Comparison of ENCODE assay signal across 22 cellular contexts in the genomic region with DNA sequence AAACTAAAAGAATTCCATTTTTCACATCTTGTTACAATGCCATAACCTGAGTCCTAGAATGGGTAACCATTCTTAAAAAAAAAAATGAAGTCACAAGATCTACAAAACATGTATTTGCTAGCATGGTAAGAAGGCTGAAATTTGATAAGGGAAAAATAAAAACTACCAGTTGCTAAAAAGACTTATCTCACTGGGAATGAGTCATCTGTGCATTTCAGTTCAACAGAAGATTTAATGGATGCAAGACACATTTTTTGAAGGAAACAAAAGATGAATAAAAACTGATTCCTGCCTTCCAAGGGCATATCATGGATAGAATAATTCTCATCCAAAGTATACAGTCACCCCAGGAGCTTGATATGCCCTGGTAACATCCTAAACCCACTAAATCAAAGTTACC. TPM values are rescaled to one million over a fixed set of nuclear protein-coding genes. Genes with fewer than 3 reads are reported as not detected.
DNase-seq lines count a peak whose midpoint lies in the region; ATAC-seq and TF ChIP-seq lines count a peak whose summit lies in the region.
"Had no signal": no experiment of that assay in that cellular context is flagged by ENCODE, and none has a peak within 500 bp of the region (broad histone marks: within the 10 kb centered on the region; RNA-seq: fewer than 3 reads in every experiment).

No MANE protein-coding gene starts in this region.

- H3K36me3 ChIP-seq in IMR-90 (ENCODE audit: control insufficient read depth, insufficient read depth, low read length) (peaks cover 4% of the 10 kb centered on the region; the same call in 1 of the 2 replicates), upper lobe of left lung (peaks cover 0 to 50% (median 10%) of the 10 kb centered on the region in 4 donors)

- no peak overlapping the region for H2BK120ac ChIP-seq in IMR-90 (ENCODE audit: low read depth, low read length)

- H2BK20ac ChIP-seq in IMR-90 (ENCODE audit: low read depth, low read length): no peak overlapping the region

- no peak overlapping the region for H3K23ac ChIP-seq in IMR-90 (ENCODE audit: low read depth, low read length)

- H4K91ac ChIP-seq in IMR-90 (ENCODE audit: insufficient read depth, low read depth, low read length): no peak overlapping the region

- no peak overlapping the region for H4K8ac ChIP-seq in IMR-90 (ENCODE audit: low read depth in 2 of 2, low read length in 2 of 2)

- H3K4ac ChIP-seq in IMR-90 (ENCODE audit: low read depth, low read length): no peak overlapping the region

- H3K4me1 Mint-ChIP-seq in CD4-positive, alpha-beta T cell (ENCODE audit: low read depth): peaks cover 42% of the 10 kb centered on the region
- H3K4me1 Mint-ChIP-seq: mesothelial cell of epicardium had no signal

- no peaks in the 10 kb centered on the region for H3K9me1 ChIP-seq in IMR-90 (ENCODE audit: insufficient read depth, low read length)

- H4K5ac ChIP-seq in IMR-90 (ENCODE audit: low read depth, low read length): no peak overlapping the region

- in situ Hi-C loops in IMR-90 (cut with MboI; ENCODE audit: low sequenced_read_pairs): no loop called here

- no peak overlapping the region for H2AK9ac ChIP-seq in IMR-90 (replicated peaks; ENCODE audit: low read depth, low read length, poor library complexity)

- no peak overlapping the region for H3K4me3 ChIP-seq in IMR-90 (ENCODE audit: insufficient read depth, low read depth, low read length)
- no peak overlapping the region for H3K4me3 ChIP-seq in fibroblast of the aortic adventitia (ENCODE audit: low read depth, low read length)
- no peak overlapping the region for H3K4me3 ChIP-seq in upper lobe of left lung
- H3K4me3 ChIP-seq: dorsolateral prefrontal cortex, SJSA1 had no signal

- no peak for ATAC-seq in CD4-positive, alpha-beta T cell (ENCODE audit: poor library complexity)
- ATAC-seq in IMR-90 (ENCODE audit: low read depth) (no peak), upper lobe of left lung (ENCODE audit: low FRiP score in 2 of 2) (no peak), HG03280 (IDR thresholded peaks at IDR 0.05; ENCODE audit: unreplicated experiment) (no peak)
- ATAC-seq: left cardiac atrium; Panc1; stimulated activated naive B cell treated with anti-CD40 and anti-IgM and Interleukin-4, amounts not matched to agents 10 μg/mL and 1 μg/mL and 100 μg/mL, for 72 hours had no signal

- H3K4me2 ChIP-seq in IMR-90 (ENCODE audit: low read depth, low read length): 0 out of 2 replicates have a peak overlapping the region, but pooled peaks have one; percentile 17
- H3K4me2 ChIP-seq: KMS-11 had no signal

- no peak overlapping the region for H2BK5ac ChIP-seq in IMR-90 (ENCODE audit: low read depth, low read length, poor library complexity, severe bottlenecking)

- H3K56ac ChIP-seq in IMR-90 (ENCODE audit: extremely low read depth, insufficient read depth, low read length): no peak overlapping the region

- H3K27me3 ChIP-seq in CD4-positive, alpha-beta T cell (ENCODE audit: control insufficient read depth, insufficient read depth, low read length): no peaks in the 10 kb centered on the region
- H3K27me3 ChIP-seq in IMR-90 (ENCODE audit: control insufficient read depth, insufficient read depth, low read length): no peaks in the 10 kb centered on the region
- H3K27me3 ChIP-seq in upper lobe of left lung: no peaks in the 10 kb centered on the region
- H3K27me3 ChIP-seq: dorsolateral prefrontal cortex, SJSA1 had no signal

- no TSS peak for BruUV-seq in IMR-90 (replicated peaks; lab: Mats Ljungman, UMichigan)

- DNase-seq in CD4-positive, alpha-beta T cell: no peak
- DNase-seq in IMR-90 (peak; percentile 63), amniotic epithelial cell (ENCODE audit: low read depth) (peak; percentile 61), fibroblast of the aortic adventitia (ENCODE audit: low read depth) (peak; percentile 62), upper lobe of left lung (no peak), head of caudate nucleus (no peak), 8988T (no peak)
- DNase-seq: activated T-cell treated with anti-CD3 and anti-CD28 coated beads for 4 hours; DMS153; dorsolateral prefrontal cortex; H7; left cardiac atrium; NCI-H345; stimulated activated naive B cell treated with anti-CD40 and anti-IgM and Interleukin-4, amounts not matched to agents 10 μg/mL and 1 μg/mL and 100 μg/mL, for 72 hours had no signal

- H3K27me3 Mint-ChIP-seq in CD4-positive, alpha-beta T cell: no peaks in the 10 kb centered on the region
- H3K27me3 Mint-ChIP-seq: stimulated activated naive B cell treated with anti-CD40 and anti-IgM and Interleukin-4, amounts not matched to agents 10 μg/mL and 1 μg/mL and 100 μg/mL, for 72 hours had no signal

- no peaks in the 10 kb centered on the region for H3K9me3 ChIP-seq in CD4-positive, alpha-beta T cell (ENCODE audit: control insufficient read depth, low read length)
- H3K9me3 ChIP-seq in IMR-90 (ENCODE audit: control insufficient read depth, insufficient read depth, low read length) (no peaks in the 10 kb centered on the region), upper lobe of left lung (no peaks in the 10 kb centered on the region)
- H3K9me3 ChIP-seq: SJSA1 had no signal

- peaks cover 8% of the 10 kb centered on the region for H3K4me1 ChIP-seq in IMR-90 (ENCODE audit: control insufficient read depth, insufficient read depth, low read length)
- H3K4me1 ChIP-seq in upper lobe of left lung: no peaks in the 10 kb centered on the region
- H3K4me1 ChIP-seq: SJSA1 had no signal

- peaks cover 2 to 11% of the 10 kb centered on the region in 2 experiments; a peak in 2 of 4 replicates for H3K79me1 ChIP-seq in IMR-90 (ENCODE audit: low read depth in 1 of 2, low read length in 2 of 2)

- TF ChIP-seq POLR2A in IMR-90 (IDR thresholded peaks at IDR 0.05; ENCODE audit: low read depth, low read length): no peak
- TF ChIP-seq POLR2A in upper lobe of left lung (IDR thresholded peaks at IDR 0.05): no peak

- peaks cover 99% of the 10 kb centered on the region for H3K36me3 Mint-ChIP-seq in CD4-positive, alpha-beta T cell (ENCODE audit: low read depth)

- no peak overlapping the region for H2BK15ac ChIP-seq in IMR-90 (ENCODE audit: low read depth, low read length)

- H4K20me1 ChIP-seq in IMR-90 (ENCODE audit: insufficient read depth, low read length): no peaks in the 10 kb centered on the region

- intact Hi-C loops in CD4-positive, alpha-beta T cell (cut with DNase I, micrococcal nuclease): no loop called here
- intact Hi-C loops in IMR-90 (cut with micrococcal nuclease): no loop called here
- intact Hi-C loops in head of caudate nucleus (cut with DNase I): no loop called here

- peak overlapping the region; percentile 48 for H3K27ac Mint-ChIP-seq in CD4-positive, alpha-beta T cell
- H3K27ac Mint-ChIP-seq: mesothelial cell of epicardium; stimulated activated naive B cell treated with anti-CD40 and anti-IgM and Interleukin-4, amounts not matched to agents 10 μg/mL and 1 μg/mL and 100 μg/mL, for 72 hours had no signal

- TF ChIP-seq RAD21 in IMR-90 (IDR thresholded peaks at IDR 0.05; ENCODE audit: low read length): no peak

- H3K9ac ChIP-seq in IMR-90 (ENCODE audit: low read depth, low read length): no peak overlapping the region
- H3K9ac ChIP-seq: KMS-11 had no signal

- TF ChIP-seq CTCF in CD4-positive, alpha-beta T cell (IDR thresholded peaks at IDR 0.05): no peak
- TF ChIP-seq CTCF in IMR-90 (conservative IDR thresholded peaks at IDR 0.05; ENCODE audit: low read depth, low read length) (no peak), fibroblast of the aortic adventitia (IDR thresholded peaks at IDR 0.05; ENCODE audit: insufficient read depth, low read length) (no peak), upper lobe of left lung (IDR thresholded peaks at IDR 0.05) (no peak)

- CTCF ChIA-PET in CD4-positive, alpha-beta T cell (lab: Charles Lee): interaction anchor here (0.5 kb wide), 1 partner anchor 181 kb away, joined by 3 read pairs; no protein-coding TSS in a partner anchor
- CTCF ChIA-PET in IMR-90 (lab: Yijun Ruan, JAX): no interaction called here

- dilution Hi-C loops in IMR-90 (cut with HindIII; ENCODE audit: low sequenced_read_pairs, unreplicated experiment): no loop called here

- POLR2A ChIA-PET in CD4-positive, alpha-beta T cell (lab: Charles Lee): no interaction called here
- POLR2A ChIA-PET in IMR-90 (lab: Charles Lee; ENCODE audit: unreplicated experiment): no interaction called here

- no peak for TF ChIP-seq EP300 in upper lobe of left lung (IDR thresholded peaks at IDR 0.05)

- no peak overlapping the region for H2AK5ac ChIP-seq in IMR-90 (ENCODE audit: low read depth, low read length)

- H3K18ac ChIP-seq in IMR-90 (ENCODE audit: low read depth, low read length): no peak overlapping the region

- no peak overlapping the region for H2AFZ ChIP-seq in IMR-90 (replicated peaks; ENCODE audit: low read length, poor library complexity)

- no peak overlapping the region for H3K14ac ChIP-seq in IMR-90 (replicated peaks; ENCODE audit: low read depth, low read length)

- H3K27ac ChIP-seq in CD4-positive, alpha-beta T cell (ENCODE audit: low read depth, low read length): no peak overlapping the region
- no peak overlapping the region for H3K27ac ChIP-seq in IMR-90 (ENCODE audit: insufficient read depth, low read length)
- H3K27ac ChIP-seq in upper lobe of left lung: no peak overlapping the region
- H3K27ac ChIP-seq: dorsolateral prefrontal cortex, epithelial cell of prostate, KMS-11, SJSA1, VCaP had no signal

- H3K4me3 Mint-ChIP-seq in CD4-positive, alpha-beta T cell: no peak overlapping the region
- H3K4me3 Mint-ChIP-seq: CD14-positive monocyte; mesothelial cell of epicardium; stimulated activated naive B cell treated with anti-CD40 and anti-IgM and Interleukin-4, amounts not matched to agents 10 μg/mL and 1 μg/mL and 100 μg/mL, for 72 hours had no signal

- no peaks in the 10 kb centered on the region for H3K9me3 Mint-ChIP-seq in CD4-positive, alpha-beta T cell
- H3K9me3 Mint-ChIP-seq: CD14-positive monocyte; stimulated activated naive B cell treated with anti-CD40 and anti-IgM and Interleukin-4, amounts not matched to agents 10 μg/mL and 1 μg/mL and 100 μg/mL, for 72 hours had no signal

RNA-seq across cellular contexts. Expression of a gene that starts 47.2 kb away (rescaled TPM):
- total RNA-seq in CD4-positive, alpha-beta T cell: 10 to 100 TPM; 84.2 to 93.7 TPM
- 15.1 and 25.6 TPM in 2 replicates for total RNA-seq in IMR-90 (2012; rRNA removed)
- polyA plus RNA-seq in IMR-90 (2012; rRNA removed): 5.9 and 7.5 TPM in 2 replicates
- polyA plus RNA-seq in IMR-90 (2012; cell fraction: cytosol; rRNA removed): 2.0 and 4.7 TPM in 2 replicates
- polyA plus RNA-seq in IMR-90 (2012; cell fraction: nucleus; rRNA removed; ENCODE audit: low replicate concordance): 1.2 and 4.0 TPM in 2 replicates
- 6.1 and 16.4 TPM in 2 replicates for total RNA-seq in fibroblast of the aortic adventitia (ENCODE audit: low replicate concordance)
- 1 to 10 TPM; 5.2 to 9.8 (median 8.0) TPM for total RNA-seq in upper lobe of left lung

RNA-seq across cellular contexts. Expression of a gene that starts 47.3 kb away (rescaled TPM):
- total RNA-seq in CD4-positive, alpha-beta T cell: 1 to 10 TPM; 1.4 to 2.5 TPM
- total RNA-seq in IMR-90 (2012; rRNA removed): 37.1 and 50.3 TPM in 2 replicates
- polyA plus RNA-seq in IMR-90 (2012; rRNA removed): 14.2 and 19.1 TPM in 2 replicates
- polyA plus RNA-seq in IMR-90 (2012; cell fraction: cytosol; rRNA removed): 6.5 and 7.6 TPM in 2 replicates
- 2.9 and 8.0 TPM in 2 replicates for polyA plus RNA-seq in IMR-90 (2012; cell fraction: nucleus; rRNA removed; ENCODE audit: low replicate concordance)
- total RNA-seq in fibroblast of the aortic adventitia (ENCODE audit: low replicate concordance): 26.9 and 30.2 TPM in 2 replicates
- total RNA-seq in upper lobe of left lung: 10 to 100 TPM in 4 of 6 donors, 1 to 10 TPM in 2; 4.2 to 20.8 (median 13.1) TPM

RNA-seq across cellular contexts. Expression of a gene that starts 49.9 kb away (rescaled TPM):
- 10 to 100 TPM; 11.5 to 11.7 TPM for total RNA-seq in CD4-positive, alpha-beta T cell
- total RNA-seq in IMR-90 (2012; rRNA removed) (2.5 and 3.9 TPM in 2 replicates), fibroblast of the aortic adventitia (ENCODE audit: low replicate concordance) (3.9 and 5.3 TPM in 2 replicates), upper lobe of left lung (1 to 10 TPM in 5 of 6 donors, under 1 TPM in 1; 0.67 to 6.4 (median 3.4) TPM)
- polyA plus RNA-seq in IMR-90 (2012; rRNA removed): 1.6 and 1.7 TPM in 2 replicates
- 0.18 and 0.41 TPM in 2 replicates for polyA plus RNA-seq in IMR-90 (2012; cell fraction: cytosol; rRNA removed)
- 0.08 and 1.3 TPM in 2 replicates for polyA plus RNA-seq in IMR-90 (2012; cell fraction: nucleus; rRNA removed; ENCODE audit: low replicate concordance)

RNA-seq across cellular contexts. Expression of a gene that starts 49.9 kb away (rescaled TPM):
- 10 to 100 TPM; 11.2 to 14.4 TPM for total RNA-seq in CD4-positive, alpha-beta T cell
- 17.2 and 26.7 TPM in 2 replicates for total RNA-seq in IMR-90 (2012; rRNA removed)
- 9.6 and 10.1 TPM in 2 replicates for polyA plus RNA-seq in IMR-90 (2012; rRNA removed)
- 1.1 and 1.7 TPM in 2 replicates for polyA plus RNA-seq in IMR-90 (2012; cell fraction: cytosol; rRNA removed)
- 2.7 and 25.9 TPM in 2 replicates for polyA plus RNA-seq in IMR-90 (2012; cell fraction: nucleus; rRNA removed; ENCODE audit: low replicate concordance)
- total RNA-seq in fibroblast of the aortic adventitia (ENCODE audit: low replicate concordance): 28.0 and 29.5 TPM in 2 replicates
- total RNA-seq in upper lobe of left lung: 10 to 100 TPM; 16.1 to 27.4 (median 21.8) TPM

RNA-seq across cellular contexts. Expression of a gene that starts 50.6 kb away (rescaled TPM):
- 10 to 100 TPM; 24.0 to 30.6 TPM for total RNA-seq in CD4-positive, alpha-beta T cell
- 28.9 and 33.1 TPM in 2 replicates for total RNA-seq in IMR-90 (2012; rRNA removed)
- polyA plus RNA-seq in IMR-90 (2012; rRNA removed): 3.7 and 4.1 TPM in 2 replicates
- polyA plus RNA-seq in IMR-90 (2012; cell fraction: cytosol; rRNA removed): 1.3 and 2.4 TPM in 2 replicates
- 1.2 and 4.6 TPM in 2 replicates for polyA plus RNA-seq in IMR-90 (2012; cell fraction: nucleus; rRNA removed; ENCODE audit: low replicate concordance)
- total RNA-seq in fibroblast of the aortic adventitia (ENCODE audit: low replicate concordance): 16.6 and 21.8 TPM in 2 replicates
- total RNA-seq in upper lobe of left lung: 10 to 100 TPM in 5 of 6 donors, 1 to 10 TPM in 1; 9.4 to 20.5 (median 15.0) TPM

Comparison
In these comparisons a context has a peak if more than half of its experiments do, and no peak if none do; other contexts are left out.
1. DNase-seq: peak in IMR-90 (single experiment), amniotic epithelial cell (single experiment) and fibroblast of the aortic adventitia (single experiment); none in CD4-positive, alpha-beta T cell (0 of 10), upper lobe of left lung (0 of 2), head of caudate nucleus (0 of 42) and 8988T (single experiment).